Comparison of ENCODE assay signal across 1 cellular context in the genomic region with DNA sequence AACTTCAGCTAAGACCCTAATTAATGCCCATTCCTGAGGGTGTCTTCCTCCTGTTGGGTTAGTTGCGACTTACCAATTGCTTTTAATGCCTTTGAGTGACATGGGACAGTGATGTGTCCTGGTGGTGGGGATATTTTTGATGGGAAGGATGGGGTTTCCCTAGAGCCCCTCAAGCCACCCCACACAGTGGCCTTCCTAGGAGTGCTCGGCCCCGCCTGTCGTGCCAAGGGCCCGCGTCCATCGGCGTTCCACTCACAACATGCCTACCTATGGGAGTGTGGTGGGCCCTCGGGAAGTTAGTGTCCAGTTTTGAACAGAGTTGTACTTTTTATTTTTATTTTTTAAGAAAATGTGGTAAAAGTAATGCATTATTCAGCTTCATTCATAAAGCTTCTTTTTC.
TF ChIP-seq lines count a peak whose summit lies in the region.

No MANE protein-coding gene starts in this region.

TF ChIP-seq in HepG2, 621 proteins besides CTCF, POLR2A, EP300 and RAD21:
- no peak for TF ChIP-seq ZNF607 (CRISPR knock-in tag; IDR thresholded peaks at IDR 0.05; ENCODE audit: borderline replicate concordance)
- no peak for TF ChIP-seq ETS1 (CRISPR knock-in tag; IDR thresholded peaks at IDR 0.05)
- no peak for TF ChIP-seq HOXD1 (CRISPR knock-in tag; IDR thresholded peaks at IDR 0.05)
- TF ChIP-seq, protein P1, sequence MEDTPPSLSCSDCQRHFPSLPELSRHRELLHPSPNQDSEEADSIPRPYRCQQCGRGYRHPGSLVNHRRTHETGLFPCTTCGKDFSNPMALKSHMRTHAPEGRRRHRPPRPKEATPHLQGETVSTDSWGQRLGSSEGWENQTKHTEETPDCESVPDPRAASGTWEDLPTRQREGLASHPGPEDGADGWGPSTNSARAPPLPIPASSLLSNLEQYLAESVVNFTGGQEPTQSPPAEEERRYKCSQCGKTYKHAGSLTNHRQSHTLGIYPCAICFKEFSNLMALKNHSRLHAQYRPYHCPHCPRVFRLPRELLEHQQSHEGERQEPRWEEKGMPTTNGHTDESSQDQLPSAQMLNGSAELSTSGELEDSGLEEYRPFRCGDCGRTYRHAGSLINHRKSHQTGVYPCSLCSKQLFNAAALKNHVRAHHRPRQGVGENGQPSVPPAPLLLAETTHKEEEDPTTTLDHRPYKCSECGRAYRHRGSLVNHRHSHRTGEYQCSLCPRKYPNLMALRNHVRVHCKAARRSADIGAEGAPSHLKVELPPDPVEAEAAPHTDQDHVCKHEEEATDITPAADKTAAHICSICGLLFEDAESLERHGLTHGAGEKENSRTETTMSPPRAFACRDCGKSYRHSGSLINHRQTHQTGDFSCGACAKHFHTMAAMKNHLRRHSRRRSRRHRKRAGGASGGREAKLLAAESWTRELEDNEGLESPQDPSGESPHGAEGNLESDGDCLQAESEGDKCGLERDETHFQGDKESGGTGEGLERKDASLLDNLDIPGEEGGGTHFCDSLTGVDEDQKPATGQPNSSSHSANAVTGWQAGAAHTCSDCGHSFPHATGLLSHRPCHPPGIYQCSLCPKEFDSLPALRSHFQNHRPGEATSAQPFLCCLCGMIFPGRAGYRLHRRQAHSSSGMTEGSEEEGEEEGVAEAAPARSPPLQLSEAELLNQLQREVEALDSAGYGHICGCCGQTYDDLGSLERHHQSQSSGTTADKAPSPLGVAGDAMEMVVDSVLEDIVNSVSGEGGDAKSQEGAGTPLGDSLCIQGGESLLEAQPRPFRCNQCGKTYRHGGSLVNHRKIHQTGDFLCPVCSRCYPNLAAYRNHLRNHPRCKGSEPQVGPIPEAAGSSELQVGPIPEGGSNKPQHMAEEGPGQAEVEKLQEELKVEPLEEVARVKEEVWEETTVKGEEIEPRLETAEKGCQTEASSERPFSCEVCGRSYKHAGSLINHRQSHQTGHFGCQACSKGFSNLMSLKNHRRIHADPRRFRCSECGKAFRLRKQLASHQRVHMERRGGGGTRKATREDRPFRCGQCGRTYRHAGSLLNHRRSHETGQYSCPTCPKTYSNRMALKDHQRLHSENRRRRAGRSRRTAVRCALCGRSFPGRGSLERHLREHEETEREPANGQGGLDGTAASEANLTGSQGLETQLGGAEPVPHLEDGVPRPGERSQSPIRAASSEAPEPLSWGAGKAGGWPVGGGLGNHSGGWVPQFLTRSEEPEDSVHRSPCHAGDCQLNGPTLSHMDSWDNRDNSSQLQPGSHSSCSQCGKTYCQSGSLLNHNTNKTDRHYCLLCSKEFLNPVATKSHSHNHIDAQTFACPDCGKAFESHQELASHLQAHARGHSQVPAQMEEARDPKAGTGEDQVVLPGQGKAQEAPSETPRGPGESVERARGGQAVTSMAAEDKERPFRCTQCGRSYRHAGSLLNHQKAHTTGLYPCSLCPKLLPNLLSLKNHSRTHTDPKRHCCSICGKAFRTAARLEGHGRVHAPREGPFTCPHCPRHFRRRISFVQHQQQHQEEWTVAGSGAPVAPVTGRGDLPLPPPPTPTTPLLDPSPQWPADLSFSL (CRISPR knock-in tag; IDR thresholded peaks at IDR 0.05): no peak
- TF ChIP-seq SMAD1 (CRISPR knock-in tag; IDR thresholded peaks at IDR 0.05; ENCODE audit: borderline replicate concordance, low read depth): no peak
- TF ChIP-seq ZNF501 (CRISPR knock-in tag; IDR thresholded peaks at IDR 0.05): no peak
- TF ChIP-seq ZNF33A (CRISPR knock-in tag; IDR thresholded peaks at IDR 0.05; ENCODE audit: borderline replicate concordance): no peak
- TF ChIP-seq ZNF124 (CRISPR knock-in tag; IDR thresholded peaks at IDR 0.05): no peak
- no peak for TF ChIP-seq ZGPAT (CRISPR knock-in tag; IDR thresholded peaks at IDR 0.05)
- TF ChIP-seq, protein P2, sequence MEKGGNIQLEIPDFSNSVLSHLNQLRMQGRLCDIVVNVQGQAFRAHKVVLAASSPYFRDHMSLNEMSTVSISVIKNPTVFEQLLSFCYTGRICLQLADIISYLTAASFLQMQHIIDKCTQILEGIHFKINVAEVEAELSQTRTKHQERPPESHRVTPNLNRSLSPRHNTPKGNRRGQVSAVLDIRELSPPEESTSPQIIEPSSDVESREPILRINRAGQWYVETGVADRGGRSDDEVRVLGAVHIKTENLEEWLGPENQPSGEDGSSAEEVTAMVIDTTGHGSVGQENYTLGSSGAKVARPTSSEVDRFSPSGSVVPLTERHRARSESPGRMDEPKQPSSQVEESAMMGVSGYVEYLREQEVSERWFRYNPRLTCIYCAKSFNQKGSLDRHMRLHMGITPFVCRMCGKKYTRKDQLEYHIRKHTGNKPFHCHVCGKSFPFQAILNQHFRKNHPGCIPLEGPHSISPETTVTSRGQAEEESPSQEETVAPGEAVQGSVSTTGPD (CRISPR knock-in tag; IDR thresholded peaks at IDR 0.05): no peak
- no peak for TF ChIP-seq ZFP37 (CRISPR knock-in tag; IDR thresholded peaks at IDR 0.05; ENCODE audit: borderline replicate concordance)
- TF ChIP-seq, protein P3, sequence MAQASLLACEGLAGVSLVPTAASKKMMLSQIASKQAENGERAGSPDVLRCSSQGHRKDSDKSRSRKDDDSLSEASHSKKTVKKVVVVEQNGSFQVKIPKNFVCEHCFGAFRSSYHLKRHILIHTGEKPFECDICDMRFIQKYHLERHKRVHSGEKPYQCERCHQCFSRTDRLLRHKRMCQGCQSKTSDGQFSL (CRISPR knock-in tag; IDR thresholded peaks at IDR 0.05): no peak
- TF ChIP-seq IKZF5 (CRISPR knock-in tag; IDR thresholded peaks at IDR 0.05): no peak
- no peak for TF ChIP-seq NRL (CRISPR knock-in tag; IDR thresholded peaks at IDR 0.05; ENCODE audit: borderline replicate concordance)
- TF ChIP-seq SRSF9 (IDR thresholded peaks at IDR 0.05; ENCODE audit: borderline replicate concordance, insufficient read depth, low read depth, low read length, poor library complexity, severe bottlenecking): no peak
- no peak for TF ChIP-seq PHF8 (CRISPR knock-in tag; IDR thresholded peaks at IDR 0.05)
- TF ChIP-seq GLMP (CRISPR knock-in tag; IDR thresholded peaks at IDR 0.05; ENCODE audit: borderline replicate concordance): no peak
- TF ChIP-seq NAIF1 (CRISPR knock-in tag; IDR thresholded peaks at IDR 0.05; ENCODE audit: borderline replicate concordance): no peak
- TF ChIP-seq YEATS4 (CRISPR knock-in tag; IDR thresholded peaks at IDR 0.05; ENCODE audit: borderline replicate concordance): no peak
